ENCODE assay signal across 12 cellular contexts in genomic region chr20:20864346-20865096, GRCh38.
DNase-seq lines count a peak whose midpoint lies in the region; ATAC-seq and TF ChIP-seq lines count a peak whose summit lies in the region.
"Had no signal": no experiment of that assay in that cellular context is flagged by ENCODE, and none has a peak within 500 bp of the region (broad histone marks: within the 10 kb centered on the region; RNA-seq: fewer than 3 reads in every experiment).

No MANE protein-coding gene starts in this region.

- H3K36me3 ChIP-seq in SK-N-MC (ENCODE audit: insufficient read depth, low read length) (no peaks in the 10 kb centered on the region), mesendoderm (ENCODE audit: control insufficient read depth, insufficient read depth, low read length) (no peaks in the 10 kb centered on the region), esophagus muscularis mucosa (no peaks in the 10 kb centered on the region)
- H3K36me3 ChIP-seq: ovary, SJSA1, uterus had no signal

- H3K9me3 ChIP-seq in SK-N-MC (ENCODE audit: low read depth, low read length) (no peaks in the 10 kb centered on the region), esophagus muscularis mucosa (no peaks in the 10 kb centered on the region)
- H3K9me3 ChIP-seq: ovary, SJSA1, uterus had no signal

- H3K27me3 Mint-ChIP-seq in activated T-cell treated with anti-CD3 and anti-CD28 coated beads, Interleukin-2, amount 50 U/mL, for 24 hours = peaks cover 18% of the 10 kb centered on the region
- H3K27me3 Mint-ChIP-seq in immature natural killer cell (ENCODE audit: low read depth in 3 of 3) = peaks cover 0 to 4% (median 2%) of the 10 kb centered on the region in 3 donors

- no CpG with 5 or more reads among the region's 3 CpGs for WGBS in mesendoderm (ENCODE audit: extremely low coverage, insufficient coverage, low lambda C conversion rate)
- 72% methylated on average over 2 of the region's 3 CpGs for WGBS in esophagus muscularis mucosa

- H3K18ac ChIP-seq in mesendoderm (ENCODE audit: low read length) = no peak overlapping the region

- no peak overlapping the region for H2AK5ac ChIP-seq in mesendoderm (ENCODE audit: low read length)

- no peak for TF ChIP-seq EP300 in esophagus muscularis mucosa (IDR thresholded peaks at IDR 0.05)

- no peaks in the 10 kb centered on the region for H3K79me2 ChIP-seq in mesendoderm (ENCODE audit: control insufficient read depth, insufficient read depth, low read length)

- H3K4me1 ChIP-seq in mesendoderm (ENCODE audit: control insufficient read depth, low read depth, low read length) = no peaks in the 10 kb centered on the region
- no peaks in the 10 kb centered on the region for H3K4me1 ChIP-seq in esophagus muscularis mucosa
- H3K4me1 ChIP-seq: SJSA1, uterus had no signal

- no peak overlapping the region for H3K4ac ChIP-seq in mesendoderm (ENCODE audit: low read depth, low read length)

- no peak for ATAC-seq in GM18520 (IDR thresholded peaks at IDR 0.05; ENCODE audit: unreplicated experiment)

- no peak overlapping the region for H3K27ac Mint-ChIP-seq in activated T-cell treated with anti-CD3 and anti-CD28 coated beads, Interleukin-2, amount 50 U/mL, for 24 hours
- H3K27ac Mint-ChIP-seq in immature natural killer cell = no peak overlapping the region

- no peak overlapping the region for H2BK15ac ChIP-seq in mesendoderm (replicated peaks; ENCODE audit: low read depth)

- DNase-seq in DMS153 (lab: John Stamatoyannopoulos, UW) (peak; percentile 78), NCI-H1417 (lab: John Stamatoyannopoulos, UW) (peak; percentile 37 to 88 (median 62)), SK-N-MC (ENCODE audit: low read depth, low spot score) (peak; percentile 34), mesendoderm (peak; percentile 65), esophagus muscularis mucosa (ENCODE audit: extremely low spot score) (no peak), immature natural killer cell (no peak)
- DNase-seq in activated T-cell treated with anti-CD3 and anti-CD28 coated beads, Interleukin-2, amount 50 U/mL, for 24 hours = no peak
- DNase-seq: ovary, uterus had no signal

- H2BK120ac ChIP-seq in mesendoderm (ENCODE audit: low read depth, low read length) = no peak overlapping the region

- intact Hi-C loops in esophagus muscularis mucosa (cut with DNase I) = no loop called here

- no peak overlapping the region for H4K8ac ChIP-seq in mesendoderm (ENCODE audit: low read depth, low read length)

- no peaks in the 10 kb centered on the region for H3K4me1 Mint-ChIP-seq in activated T-cell treated with anti-CD3 and anti-CD28 coated beads, Interleukin-2, amount 50 U/mL, for 24 hours (ENCODE audit: low read depth)
- H3K4me1 Mint-ChIP-seq in immature natural killer cell = no peaks in the 10 kb centered on the region

- no peak overlapping the region for H2BK5ac ChIP-seq in mesendoderm (ENCODE audit: low read length)

- H3K36me3 Mint-ChIP-seq in activated T-cell treated with anti-CD3 and anti-CD28 coated beads, Interleukin-2, amount 50 U/mL, for 24 hours (ENCODE audit: low read depth) = no peaks in the 10 kb centered on the region
- H3K36me3 Mint-ChIP-seq in immature natural killer cell = no peaks in the 10 kb centered on the region

- no peaks in the 10 kb centered on the region for H3K9me3 Mint-ChIP-seq in activated T-cell treated with anti-CD3 and anti-CD28 coated beads, Interleukin-2, amount 50 U/mL, for 24 hours
- no peaks in the 10 kb centered on the region for H3K9me3 Mint-ChIP-seq in immature natural killer cell

- H3K79me1 ChIP-seq in mesendoderm (ENCODE audit: low read length) = no peaks in the 10 kb centered on the region

- H3K4me3 ChIP-seq in SK-N-MC = no peak overlapping the region
- no peak overlapping the region for H3K4me3 ChIP-seq in mesendoderm (ENCODE audit: low read length)
- H3K4me3 ChIP-seq in esophagus muscularis mucosa = no peak overlapping the region
- H3K4me3 ChIP-seq: coronary artery, ovary, SJSA1, uterus had no signal

- H3K23ac ChIP-seq in mesendoderm (ENCODE audit: low read length) = no peak overlapping the region

- H3K27me3 ChIP-seq in mesendoderm (ENCODE audit: insufficient read depth, low read length, poor library complexity) (no peaks in the 10 kb centered on the region), esophagus muscularis mucosa (peaks cover 0 to 5% (median 0%) of the 10 kb centered on the region in 4 donors)
- H3K27me3 ChIP-seq: ovary, SJSA1, uterus had no signal

- no peak overlapping the region for H3K56ac ChIP-seq in mesendoderm (ENCODE audit: low read length)

- H3K9ac ChIP-seq in SK-N-MC (ENCODE audit: insufficient read length) (no peak overlapping the region), mesendoderm (ENCODE audit: low read length) (no peak overlapping the region)

- no peak overlapping the region for H3K4me3 Mint-ChIP-seq in activated T-cell treated with anti-CD3 and anti-CD28 coated beads, Interleukin-2, amount 50 U/mL, for 24 hours
- H3K4me3 Mint-ChIP-seq in immature natural killer cell = no peak overlapping the region

- peak in 1 of 3 experiments; percentile 4 for TF ChIP-seq CTCF in esophagus muscularis mucosa (IDR thresholded peaks at IDR 0.05)

- H3K27ac ChIP-seq in SK-N-MC (no peak overlapping the region), mesendoderm (ENCODE audit: low read depth, low read length) (no peak overlapping the region), esophagus muscularis mucosa (replicated peaks in 1 of 4) (no peak overlapping the region)
- H3K27ac ChIP-seq: coronary artery, ovary, SJSA1, uterus had no signal

- TF ChIP-seq POLR2A in esophagus muscularis mucosa (IDR thresholded peaks at IDR 0.05; ENCODE audit: low read depth) = no peak

- no peak overlapping the region for H3K4me2 ChIP-seq in mesendoderm (ENCODE audit: low read length)

- no peak overlapping the region for H4K5ac ChIP-seq in mesendoderm (ENCODE audit: low read length)

Comparison
In these comparisons a context has a peak if more than half of its experiments do, and no peak if none do; other contexts are left out.
1. DNase-seq: peak in DMS153 (single experiment), NCI-H1417 (3 of 3), SK-N-MC (single experiment) and mesendoderm (single experiment); none in activated T-cell treated with anti-CD3 and anti-CD28 coated beads, Interleukin-2, amount 50 U/mL, for 24 hours (single experiment), esophagus muscularis mucosa (single experiment) and immature natural killer cell (0 of 3).